In genomic region chr7:99773395-99773794, GRCh38 we compare ENCODE assay signal across 7 cellular contexts. TPM values are rescaled to one million over a fixed set of nuclear protein-coding genes. Genes with fewer than 3 reads are reported as not detected.
"Had no signal": no experiment of that assay in that cellular context is flagged by ENCODE, and none has a peak within 500 bp of the region (broad histone marks: within the 10 kb centered on the region; RNA-seq: fewer than 3 reads in every experiment).

No MANE protein-coding gene starts in this region.

RNA-seq across cellular contexts. Expression of gene CYP3A4, which starts 10.6 kb away (rescaled TPM):
- total RNA-seq: LHCN-M2, MCF 10A, OCI-LY7, PC-3, Right ventricle myocardium inferior, RPMI7951, SJCRH30 had no signal

RNA-seq across cellular contexts. Expression of gene CYP3A7, which starts 38.4 kb away (rescaled TPM):
- total RNA-seq: LHCN-M2, MCF 10A, OCI-LY7, PC-3, Right ventricle myocardium inferior, RPMI7951 had no signal

RNA-seq across cellular contexts. Expression of gene CYP3A43, which starts 54.4 kb away (rescaled TPM):
- total RNA-seq: LHCN-M2, MCF 10A, OCI-LY7, PC-3, Right ventricle myocardium inferior, RPMI7951, SJCRH30 had no signal
